10 cellular contexts compared by ENCODE assay signal in the genomic region with DNA sequence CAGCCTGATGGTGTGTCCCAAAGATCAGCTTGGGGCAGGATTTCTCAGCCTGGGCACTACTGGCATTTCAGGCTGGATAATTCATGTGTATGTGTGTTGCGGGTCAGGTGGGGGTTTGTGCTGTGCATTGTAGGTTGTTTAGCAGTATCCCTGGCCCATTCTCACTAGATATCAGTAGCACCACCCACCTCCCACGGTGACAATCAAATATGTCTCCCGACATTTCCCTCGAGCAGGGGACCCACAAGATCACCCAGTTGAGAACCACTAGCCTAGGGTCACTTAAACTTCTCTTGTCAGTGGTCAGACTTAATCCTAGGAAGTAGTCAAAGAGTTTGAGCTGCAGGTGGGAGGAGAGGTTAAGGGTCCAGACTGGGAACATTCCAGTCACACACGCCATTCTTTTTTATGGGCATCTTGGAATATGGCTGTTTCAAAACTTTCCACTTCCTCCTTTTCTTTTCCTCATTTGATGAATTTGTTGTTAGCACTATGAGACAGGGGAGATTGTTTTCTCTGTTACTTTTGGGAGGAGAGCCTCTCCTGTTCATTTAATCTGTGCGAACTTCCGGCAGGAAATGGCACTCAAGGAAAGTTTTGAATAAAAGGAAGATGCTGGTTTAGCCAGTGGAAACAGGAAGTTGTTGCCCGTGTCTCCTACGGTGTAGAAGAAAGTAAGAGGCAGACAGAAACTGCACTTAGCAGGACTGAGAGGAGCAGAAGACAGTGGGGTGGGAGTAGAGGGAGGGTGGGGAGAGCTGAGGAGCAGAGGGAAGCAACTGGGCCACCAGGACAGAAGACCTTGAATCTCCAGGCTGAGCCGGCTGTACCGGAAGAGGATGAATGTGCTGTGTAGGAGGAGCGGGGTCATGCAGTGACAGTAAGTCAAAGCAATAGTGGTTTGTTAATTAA. TPM values are rescaled to one million over a fixed set of nuclear protein-coding genes. Genes with fewer than 3 reads are reported as not detected.
DNase-seq lines count a peak whose midpoint lies in the region; ATAC-seq and TF ChIP-seq lines count a peak whose summit lies in the region.
"Had no signal": no experiment of that assay in that cellular context is flagged by ENCODE, and none has a peak within 500 bp of the region (broad histone marks: within the 10 kb centered on the region; RNA-seq: fewer than 3 reads in every experiment).

No MANE protein-coding gene starts in this region.

- H3K4me1 ChIP-seq in CD8-positive, alpha-beta T cell (ENCODE audit: insufficient read depth, low read length) = peaks cover 4% of the 10 kb centered on the region
- H3K4me1 ChIP-seq in ascending aorta (no peaks in the 10 kb centered on the region), neutrophil (ENCODE audit: control insufficient read depth in 1 of 2, insufficient read depth in 1 of 2, low read depth in 1 of 2, low read length in 1 of 2) (peaks cover 11 to 14% of the 10 kb centered on the region in 2 experiments)

- no peak for ATAC-seq in CD8-positive, alpha-beta T cell
- ATAC-seq in GM18519 (IDR thresholded peaks at IDR 0.05; ENCODE audit: low FRiP score, unreplicated experiment) (no peak), HG02840 (IDR thresholded peaks at IDR 0.05; ENCODE audit: low FRiP score, unreplicated experiment) (no peak)

- CTCF ChIA-PET in CD8-positive, alpha-beta T cell (lab: Charles Lee) = interaction anchor here (1.3 kb wide), 1 partner anchor 8 kb away, joined by 3 read pairs; no protein-coding TSS in a partner anchor

- H3K9me3 ChIP-seq in CD8-positive, alpha-beta T cell (ENCODE audit: low read length) = no peaks in the 10 kb centered on the region
- H3K9me3 ChIP-seq in ascending aorta (no peaks in the 10 kb centered on the region), neutrophil (no peaks in the 10 kb centered on the region)

- TF ChIP-seq CTCF in CD8-positive, alpha-beta T cell (IDR thresholded peaks at IDR 0.05) = no peak
- no peak for TF ChIP-seq CTCF in ascending aorta (IDR thresholded peaks at IDR 0.05)
- TF ChIP-seq CTCF in neutrophil (IDR thresholded peaks at IDR 0.05) = no peak

- DNase-seq in CD8-positive, alpha-beta T cell = peak in 1 of 7 experiments; percentile 12
- DNase-seq in OCI-M1 (lab: John Stamatoyannopoulos, UW) (peak; percentile 87), ascending aorta (ENCODE audit: low spot score in 2 of 2) (no peak), NCI-H524 treated with DMSO at 0.1 percent for 48 hours (lab: John Stamatoyannopoulos, UW) (no peak), superior temporal gyrus (ENCODE audit: extremely low spot score) (no peak)
- DNase-seq: DMS53, SW 1271 had no signal

- H3K4me3 ChIP-seq in CD8-positive, alpha-beta T cell (ENCODE audit: low read depth, low read length) = peak overlapping the region; percentile 24
- H3K4me3 ChIP-seq in ascending aorta = peak overlapping the region; percentile 17 to 30
- H3K4me3 ChIP-seq in neutrophil (ENCODE audit: low read depth in 1 of 2, low read length in 1 of 2) = peak overlapping the region; percentile 52 to 61

- intact Hi-C loops in CD8-positive, alpha-beta T cell (cut with DNase I, micrococcal nuclease) = no loop called here
- intact Hi-C loops in ascending aorta (cut with DNase I) = no loop called here

- H3K27ac Mint-ChIP-seq in CD8-positive, alpha-beta T cell = peak overlapping the region; percentile 68

- no peaks in the 10 kb centered on the region for H3K9me3 Mint-ChIP-seq in CD8-positive, alpha-beta T cell

- no peaks in the 10 kb centered on the region for H3K36me3 ChIP-seq in CD8-positive, alpha-beta T cell (ENCODE audit: insufficient read depth, low read length)
- no peaks in the 10 kb centered on the region for H3K36me3 ChIP-seq in ascending aorta
- no peaks in the 10 kb centered on the region for H3K36me3 ChIP-seq in neutrophil

- POLR2A ChIA-PET in CD8-positive, alpha-beta T cell (lab: Charles Lee) = no interaction called here

- H3K27ac ChIP-seq in CD8-positive, alpha-beta T cell (ENCODE audit: low read depth, low read length) = no peak overlapping the region
- peak overlapping the region in 1 of 2 donors; percentile 17 for H3K27ac ChIP-seq in ascending aorta
- H3K27ac ChIP-seq in neutrophil = peak overlapping the region; percentile 71

- H3K4me3 Mint-ChIP-seq in CD8-positive, alpha-beta T cell = peak overlapping the region; percentile 77

- H3K27me3 Mint-ChIP-seq in CD8-positive, alpha-beta T cell (ENCODE audit: low read depth) = no peaks in the 10 kb centered on the region

- peaks cover 9% of the 10 kb centered on the region for H3K4me1 Mint-ChIP-seq in CD8-positive, alpha-beta T cell (ENCODE audit: low read depth)

- no peaks in the 10 kb centered on the region for H3K36me3 Mint-ChIP-seq in CD8-positive, alpha-beta T cell

- no peaks in the 10 kb centered on the region for H3K27me3 ChIP-seq in CD8-positive, alpha-beta T cell (ENCODE audit: insufficient read depth, low read length)
- H3K27me3 ChIP-seq in ascending aorta (no peaks in the 10 kb centered on the region), neutrophil (no peaks in the 10 kb centered on the region)

RNA-seq across cellular contexts. Expression of a gene that starts 17.6 kb away (rescaled TPM):
- 1 to 10 TPM; 6.0 to 7.0 TPM for total RNA-seq in CD8-positive, alpha-beta T cell
- total RNA-seq in ascending aorta = 12.2 TPM
